Comparison of ENCODE assay signal across 1 cellular context in genomic region chr7:37698782-37699181, GRCh38.
TF ChIP-seq lines count a peak whose summit lies in the region.

No MANE protein-coding gene starts in this region.

TF ChIP-seq in GM23338, 12 proteins besides CTCF, POLR2A, EP300 and RAD21 (continued from another document):
- TF ChIP-seq, protein P1, sequence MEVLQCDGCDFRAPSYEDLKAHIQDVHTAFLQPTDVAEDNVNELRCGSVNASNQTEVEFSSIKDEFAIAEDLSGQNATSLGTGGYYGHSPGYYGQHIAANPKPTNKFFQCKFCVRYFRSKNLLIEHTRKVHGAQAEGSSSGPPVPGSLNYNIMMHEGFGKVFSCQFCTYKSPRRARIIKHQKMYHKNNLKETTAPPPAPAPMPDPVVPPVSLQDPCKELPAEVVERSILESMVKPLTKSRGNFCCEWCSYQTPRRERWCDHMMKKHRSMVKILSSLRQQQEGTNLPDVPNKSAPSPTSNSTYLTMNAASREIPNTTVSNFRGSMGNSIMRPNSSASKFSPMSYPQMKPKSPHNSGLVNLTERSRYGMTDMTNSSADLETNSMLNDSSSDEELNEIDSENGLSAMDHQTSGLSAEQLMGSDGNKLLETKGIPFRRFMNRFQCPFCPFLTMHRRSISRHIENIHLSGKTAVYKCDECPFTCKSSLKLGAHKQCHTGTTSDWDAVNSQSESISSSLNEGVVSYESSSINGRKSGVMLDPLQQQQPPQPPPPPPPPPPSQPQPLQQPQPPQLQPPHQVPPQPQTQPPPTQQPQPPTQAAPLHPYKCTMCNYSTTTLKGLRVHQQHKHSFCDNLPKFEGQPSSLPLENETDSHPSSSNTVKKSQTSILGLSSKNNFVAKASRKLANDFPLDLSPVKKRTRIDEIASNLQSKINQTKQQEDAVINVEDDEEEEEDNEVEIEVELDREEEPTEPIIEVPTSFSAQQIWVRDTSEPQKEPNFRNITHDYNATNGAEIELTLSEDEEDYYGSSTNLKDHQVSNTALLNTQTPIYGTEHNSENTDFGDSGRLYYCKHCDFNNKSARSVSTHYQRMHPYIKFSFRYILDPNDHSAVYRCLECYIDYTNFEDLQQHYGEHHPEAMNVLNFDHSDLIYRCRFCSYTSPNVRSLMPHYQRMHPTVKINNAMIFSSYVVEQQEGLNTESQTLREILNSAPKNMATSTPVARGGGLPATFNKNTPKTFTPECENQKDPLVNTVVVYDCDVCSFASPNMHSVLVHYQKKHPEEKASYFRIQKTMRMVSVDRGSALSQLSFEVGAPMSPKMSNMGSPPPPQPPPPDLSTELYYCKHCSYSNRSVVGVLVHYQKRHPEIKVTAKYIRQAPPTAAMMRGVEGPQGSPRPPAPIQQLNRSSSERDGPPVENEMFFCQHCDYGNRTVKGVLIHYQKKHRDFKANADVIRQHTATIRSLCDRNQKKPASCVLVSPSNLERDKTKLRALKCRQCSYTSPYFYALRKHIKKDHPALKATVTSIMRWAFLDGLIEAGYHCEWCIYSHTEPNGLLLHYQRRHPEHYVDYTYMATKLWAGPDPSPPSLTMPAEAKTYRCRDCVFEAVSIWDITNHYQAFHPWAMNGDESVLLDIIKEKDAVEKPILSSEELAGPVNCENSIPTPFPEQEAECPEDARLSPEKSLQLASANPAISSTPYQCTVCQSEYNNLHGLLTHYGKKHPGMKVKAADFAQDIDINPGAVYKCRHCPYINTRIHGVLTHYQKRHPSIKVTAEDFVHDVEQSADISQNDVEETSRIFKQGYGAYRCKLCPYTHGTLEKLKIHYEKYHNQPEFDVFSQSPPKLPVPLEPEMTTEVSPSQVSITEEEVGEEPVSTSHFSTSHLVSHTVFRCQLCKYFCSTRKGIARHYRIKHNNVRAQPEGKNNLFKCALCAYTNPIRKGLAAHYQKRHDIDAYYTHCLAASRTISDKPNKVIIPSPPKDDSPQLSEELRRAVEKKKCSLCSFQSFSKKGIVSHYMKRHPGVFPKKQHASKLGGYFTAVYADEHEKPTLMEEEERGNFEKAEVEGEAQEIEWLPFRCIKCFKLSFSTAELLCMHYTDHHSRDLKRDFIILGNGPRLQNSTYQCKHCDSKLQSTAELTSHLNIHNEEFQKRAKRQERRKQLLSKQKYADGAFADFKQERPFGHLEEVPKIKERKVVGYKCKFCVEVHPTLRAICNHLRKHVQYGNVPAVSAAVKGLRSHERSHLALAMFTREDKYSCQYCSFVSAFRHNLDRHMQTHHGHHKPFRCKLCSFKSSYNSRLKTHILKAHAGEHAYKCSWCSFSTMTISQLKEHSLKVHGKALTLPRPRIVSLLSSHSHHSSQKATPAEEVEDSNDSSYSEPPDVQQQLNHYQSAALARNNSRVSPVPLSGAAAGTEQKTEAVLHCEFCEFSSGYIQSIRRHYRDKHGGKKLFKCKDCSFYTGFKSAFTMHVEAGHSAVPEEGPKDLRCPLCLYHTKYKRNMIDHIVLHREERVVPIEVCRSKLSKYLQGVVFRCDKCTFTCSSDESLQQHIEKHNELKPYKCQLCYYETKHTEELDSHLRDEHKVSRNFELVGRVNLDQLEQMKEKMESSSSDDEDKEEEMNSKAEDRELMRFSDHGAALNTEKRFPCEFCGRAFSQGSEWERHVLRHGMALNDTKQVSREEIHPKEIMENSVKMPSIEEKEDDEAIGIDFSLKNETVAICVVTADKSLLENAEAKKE (CRISPR knock-in tag; IDR thresholded peaks at IDR 0.05) = no peak
- TF ChIP-seq CREB1 (CRISPR knock-in tag; IDR thresholded peaks at IDR 0.05; ENCODE audit: low read depth) = no peak
- TF ChIP-seq, protein P2, sequence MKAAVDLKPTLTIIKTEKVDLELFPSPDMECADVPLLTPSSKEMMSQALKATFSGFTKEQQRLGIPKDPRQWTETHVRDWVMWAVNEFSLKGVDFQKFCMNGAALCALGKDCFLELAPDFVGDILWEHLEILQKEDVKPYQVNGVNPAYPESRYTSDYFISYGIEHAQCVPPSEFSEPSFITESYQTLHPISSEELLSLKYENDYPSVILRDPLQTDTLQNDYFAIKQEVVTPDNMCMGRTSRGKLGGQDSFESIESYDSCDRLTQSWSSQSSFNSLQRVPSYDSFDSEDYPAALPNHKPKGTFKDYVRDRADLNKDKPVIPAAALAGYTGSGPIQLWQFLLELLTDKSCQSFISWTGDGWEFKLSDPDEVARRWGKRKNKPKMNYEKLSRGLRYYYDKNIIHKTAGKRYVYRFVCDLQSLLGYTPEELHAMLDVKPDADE (IDR thresholded peaks at IDR 0.05) = no peak
- no peak for TF ChIP-seq STAT1 (IDR thresholded peaks at IDR 0.05; ENCODE audit: unreplicated experiment)
